1 cellular context compared by ENCODE assay signal in the genomic region with DNA sequence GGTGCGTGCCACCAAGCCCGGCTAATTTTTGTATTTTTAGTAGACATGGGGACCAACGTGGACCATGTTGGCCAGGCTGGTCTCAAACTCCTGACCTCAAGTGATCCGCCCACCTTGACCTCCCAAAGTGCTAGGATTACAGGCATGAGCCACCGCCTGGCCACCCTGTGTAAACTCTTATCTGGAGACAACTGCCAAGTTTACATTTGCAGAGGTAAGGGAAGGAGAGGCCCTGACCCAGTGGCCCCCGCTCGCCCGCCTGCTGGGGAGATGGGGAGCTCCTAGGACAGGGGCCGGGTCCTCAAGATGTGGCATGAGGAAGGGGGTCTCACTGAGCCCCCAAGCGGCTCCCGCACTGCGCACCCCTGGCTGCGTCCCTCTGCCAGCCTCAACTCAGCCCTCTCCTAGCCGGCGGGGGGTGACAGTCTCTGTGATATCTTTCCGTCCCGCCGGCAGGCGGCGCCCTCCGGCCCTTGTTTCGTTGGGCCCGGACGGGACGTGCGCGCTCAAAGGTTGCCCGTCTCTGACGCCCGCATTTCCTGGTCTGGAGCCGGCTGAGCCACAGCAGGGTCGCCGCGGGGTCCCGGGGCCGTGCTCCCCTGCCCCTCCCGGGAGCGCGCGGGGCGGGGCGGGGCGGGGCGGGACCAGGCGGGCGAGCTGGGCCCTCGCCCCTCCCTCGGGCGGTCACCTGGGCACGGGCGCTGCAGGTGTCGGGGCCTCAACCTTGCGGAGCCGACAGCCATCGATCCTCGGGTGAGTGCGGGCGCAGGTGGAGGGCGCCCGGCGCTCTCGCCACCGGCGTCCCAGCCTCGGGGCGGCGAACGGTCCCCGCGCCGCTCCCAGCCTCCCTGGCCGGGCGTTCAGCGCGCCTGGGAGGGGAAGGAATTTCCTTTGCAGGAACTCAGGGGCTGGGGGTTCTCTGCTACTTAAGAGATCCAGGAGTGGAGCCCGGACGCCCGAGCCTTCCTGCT.
TF ChIP-seq lines count a peak whose summit lies in the region.

A gene with protein sequence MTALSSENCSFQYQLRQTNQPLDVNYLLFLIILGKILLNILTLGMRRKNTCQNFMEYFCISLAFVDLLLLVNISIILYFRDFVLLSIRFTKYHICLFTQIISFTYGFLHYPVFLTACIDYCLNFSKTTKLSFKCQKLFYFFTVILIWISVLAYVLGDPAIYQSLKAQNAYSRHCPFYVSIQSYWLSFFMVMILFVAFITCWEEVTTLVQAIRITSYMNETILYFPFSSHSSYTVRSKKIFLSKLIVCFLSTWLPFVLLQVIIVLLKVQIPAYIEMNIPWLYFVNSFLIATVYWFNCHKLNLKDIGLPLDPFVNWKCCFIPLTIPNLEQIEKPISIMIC (plus strand): TSS at position 533 of the 971 bp plus-strand sequence. CDS start 45,978 bp downstream, outside the sequence.

TF ChIP-seq in GM12878, 131 proteins besides CTCF, POLR2A, EP300 and RAD21 (continued from another document and continues in another):
- TF ChIP-seq ZBTB4 (CRISPR knock-in tag; IDR thresholded peaks at IDR 0.05) (no peak), WRNIP1 (IDR thresholded peaks at IDR 0.05; ENCODE audit: borderline replicate concordance, low read depth, low read length) (no peak), CEBPZ (IDR thresholded peaks at IDR 0.05; ENCODE audit: low read depth, low read length) (no peak), ZNF207 (IDR thresholded peaks at IDR 0.05; ENCODE audit: borderline replicate concordance) (no peak), SMAD1 (IDR thresholded peaks at IDR 0.05; ENCODE audit: low read depth, partially characterized antibody) (no peak), CUX1 (IDR thresholded peaks at IDR 0.05; ENCODE audit: insufficient replicate concordance, low read depth, low read length) (no peak), CBFB (IDR thresholded peaks at IDR 0.05; ENCODE audit: low read depth) (no peak), SREBF1 (IDR thresholded peaks at IDR 0.05; ENCODE audit: low read length) (no peak), POLR2AphosphoS5 (IDR thresholded peaks at IDR 0.05; ENCODE audit: low read length) (0 out of 2 replicates have a peak, but pooled peaks have one; percentile 17), NKRF (conservative IDR thresholded peaks at IDR 0.05) (0 out of 2 replicates have a peak, but pooled peaks have one; percentile 48), RB1 (IDR thresholded peaks at IDR 0.05; ENCODE audit: borderline replicate concordance) (peak; percentile 50; the same call in 1 of the 2 replicates), SREBF2 (IDR thresholded peaks at IDR 0.05; ENCODE audit: low read length) (no peak), ZNF24 (IDR thresholded peaks at IDR 0.05) (no peak), GABPA (IDR thresholded peaks at IDR 0.05; ENCODE audit: low read depth) (no peak), MYB (IDR thresholded peaks at IDR 0.05; ENCODE audit: borderline replicate concordance, low read depth, low read length) (no peak), ZNF384 (IDR thresholded peaks at IDR 0.05; ENCODE audit: borderline replicate concordance, low read depth, low read length) (no peak), SIX5 (IDR thresholded peaks at IDR 0.05; ENCODE audit: low read depth, low read length, severe bottlenecking) (peak; percentile 12), ZZZ3 (IDR thresholded peaks at IDR 0.05; ENCODE audit: control insufficient read depth, insufficient read length, low read depth) (no peak), CHD2 (IDR thresholded peaks at IDR 0.05; ENCODE audit: borderline replicate concordance, low read depth, low read length) (no peak)
- TF ChIP-seq, protein P1, sequence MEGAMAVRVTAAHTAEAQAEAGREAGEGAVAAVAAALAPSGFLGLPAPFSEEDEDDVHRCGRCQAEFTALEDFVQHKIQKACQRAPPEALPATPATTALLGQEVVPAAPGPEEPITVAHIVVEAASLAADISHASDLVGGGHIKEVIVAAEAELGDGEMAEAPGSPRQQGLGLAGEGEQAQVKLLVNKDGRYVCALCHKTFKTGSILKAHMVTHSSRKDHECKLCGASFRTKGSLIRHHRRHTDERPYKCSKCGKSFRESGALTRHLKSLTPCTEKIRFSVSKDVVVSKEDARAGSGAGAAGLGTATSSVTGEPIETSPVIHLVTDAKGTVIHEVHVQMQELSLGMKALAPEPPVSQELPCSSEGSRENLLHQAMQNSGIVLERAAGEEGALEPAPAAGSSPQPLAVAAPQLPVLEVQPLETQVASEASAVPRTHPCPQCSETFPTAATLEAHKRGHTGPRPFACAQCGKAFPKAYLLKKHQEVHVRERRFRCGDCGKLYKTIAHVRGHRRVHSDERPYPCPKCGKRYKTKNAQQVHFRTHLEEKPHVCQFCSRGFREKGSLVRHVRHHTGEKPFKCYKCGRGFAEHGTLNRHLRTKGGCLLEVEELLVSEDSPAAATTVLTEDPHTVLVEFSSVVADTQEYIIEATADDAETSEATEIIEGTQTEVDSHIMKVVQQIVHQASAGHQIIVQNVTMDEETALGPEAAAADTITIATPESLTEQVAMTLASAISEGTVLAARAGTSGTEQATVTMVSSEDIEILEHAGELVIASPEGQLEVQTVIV (IDR thresholded peaks at IDR 0.05; ENCODE audit: borderline replicate concordance, partially characterized antibody): no peak
- TF ChIP-seq, protein P2, sequence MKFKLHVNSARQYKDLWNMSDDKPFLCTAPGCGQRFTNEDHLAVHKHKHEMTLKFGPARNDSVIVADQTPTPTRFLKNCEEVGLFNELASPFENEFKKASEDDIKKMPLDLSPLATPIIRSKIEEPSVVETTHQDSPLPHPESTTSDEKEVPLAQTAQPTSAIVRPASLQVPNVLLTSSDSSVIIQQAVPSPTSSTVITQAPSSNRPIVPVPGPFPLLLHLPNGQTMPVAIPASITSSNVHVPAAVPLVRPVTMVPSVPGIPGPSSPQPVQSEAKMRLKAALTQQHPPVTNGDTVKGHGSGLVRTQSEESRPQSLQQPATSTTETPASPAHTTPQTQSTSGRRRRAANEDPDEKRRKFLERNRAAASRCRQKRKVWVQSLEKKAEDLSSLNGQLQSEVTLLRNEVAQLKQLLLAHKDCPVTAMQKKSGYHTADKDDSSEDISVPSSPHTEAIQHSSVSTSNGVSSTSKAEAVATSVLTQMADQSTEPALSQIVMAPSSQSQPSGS (IDR thresholded peaks at IDR 0.05; ENCODE audit: low read length): no peak
- TF ChIP-seq, protein P3, sequence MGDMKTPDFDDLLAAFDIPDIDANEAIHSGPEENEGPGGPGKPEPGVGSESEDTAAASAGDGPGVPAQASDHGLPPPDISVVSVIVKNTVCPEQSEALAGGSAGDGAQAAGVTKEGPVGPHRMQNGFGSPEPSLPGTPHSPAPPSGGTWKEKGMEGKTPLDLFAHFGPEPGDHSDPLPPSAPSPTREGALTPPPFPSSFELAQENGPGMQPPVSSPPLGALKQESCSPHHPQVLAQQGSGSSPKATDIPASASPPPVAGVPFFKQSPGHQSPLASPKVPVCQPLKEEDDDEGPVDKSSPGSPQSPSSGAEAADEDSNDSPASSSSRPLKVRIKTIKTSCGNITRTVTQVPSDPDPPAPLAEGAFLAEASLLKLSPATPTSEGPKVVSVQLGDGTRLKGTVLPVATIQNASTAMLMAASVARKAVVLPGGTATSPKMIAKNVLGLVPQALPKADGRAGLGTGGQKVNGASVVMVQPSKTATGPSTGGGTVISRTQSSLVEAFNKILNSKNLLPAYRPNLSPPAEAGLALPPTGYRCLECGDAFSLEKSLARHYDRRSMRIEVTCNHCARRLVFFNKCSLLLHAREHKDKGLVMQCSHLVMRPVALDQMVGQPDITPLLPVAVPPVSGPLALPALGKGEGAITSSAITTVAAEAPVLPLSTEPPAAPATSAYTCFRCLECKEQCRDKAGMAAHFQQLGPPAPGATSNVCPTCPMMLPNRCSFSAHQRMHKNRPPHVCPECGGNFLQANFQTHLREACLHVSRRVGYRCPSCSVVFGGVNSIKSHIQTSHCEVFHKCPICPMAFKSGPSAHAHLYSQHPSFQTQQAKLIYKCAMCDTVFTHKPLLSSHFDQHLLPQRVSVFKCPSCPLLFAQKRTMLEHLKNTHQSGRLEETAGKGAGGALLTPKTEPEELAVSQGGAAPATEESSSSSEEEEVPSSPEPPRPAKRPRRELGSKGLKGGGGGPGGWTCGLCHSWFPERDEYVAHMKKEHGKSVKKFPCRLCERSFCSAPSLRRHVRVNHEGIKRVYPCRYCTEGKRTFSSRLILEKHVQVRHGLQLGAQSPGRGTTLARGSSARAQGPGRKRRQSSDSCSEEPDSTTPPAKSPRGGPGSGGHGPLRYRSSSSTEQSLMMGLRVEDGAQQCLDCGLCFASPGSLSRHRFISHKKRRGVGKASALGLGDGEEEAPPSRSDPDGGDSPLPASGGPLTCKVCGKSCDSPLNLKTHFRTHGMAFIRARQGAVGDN (IDR thresholded peaks at IDR 0.05): no peak
